Comparison of ENCODE assay signal across 14 cellular contexts in genomic region chr17:82035488-82035887, GRCh38. TPM values are rescaled to one million over a fixed set of nuclear protein-coding genes. Genes with fewer than 3 reads are reported as not detected.
DNase-seq lines count a peak whose midpoint lies in the region; ATAC-seq, FAIRE-seq and TF ChIP-seq lines count a peak whose summit lies in the region.
"Had no signal": no experiment of that assay in that cellular context is flagged by ENCODE, and none has a peak within 500 bp of the region (broad histone marks: within the 10 kb centered on the region; RNA-seq: fewer than 3 reads in every experiment).

No MANE protein-coding gene starts in this region.

- H3K36me3 Mint-ChIP-seq in Calu3 (ENCODE audit: insufficient read depth, unreplicated experiment): peaks cover 30% of the 10 kb centered on the region
- H3K36me3 Mint-ChIP-seq in activated CD8-positive, alpha-beta T cell treated with anti-CD3 and anti-CD28 coated beads, Interleukin-2, amount 10 ng/mL, durations not matched to agents 7 days and 5 days (ENCODE audit: low read depth): peaks cover 18% of the 10 kb centered on the region
- no peaks in the 10 kb centered on the region for H3K36me3 Mint-ChIP-seq in natural killer cell

- peak overlapping the region in 4 of 11 experiments; percentile 1 to 87 (median 56); a peak in 1 of 22 replicates for H3K9ac ChIP-seq in BLaER1 treated with 17β-estradiol and CSF1 and Interleukin-3, amounts not matched to agents 10 nM and 100 nM

- TF ChIP-seq CTCF in Calu3 (IDR thresholded peaks at IDR 0.05; ENCODE audit: unreplicated experiment): no peak
- TF ChIP-seq CTCF in natural killer cell (IDR thresholded peaks at IDR 0.05): no peak
- no peak for TF ChIP-seq CTCF in tibial artery (IDR thresholded peaks at IDR 0.05)

- peak overlapping the region; percentile 90 to 100 (median 99); a peak in 19 of 22 replicates for H3K4me2 ChIP-seq in BLaER1 treated with 17β-estradiol and CSF1 and Interleukin-3, amounts not matched to agents 10 nM and 100 nM

- no peak overlapping the region for H3K4me3 ChIP-seq in BLaER1 treated with 17β-estradiol and CSF1 and Interleukin-3, amounts not matched to agents 10 nM and 100 nM
- no peak overlapping the region for H3K4me3 ChIP-seq in tibial artery
- H3K4me3 ChIP-seq: mucosa of descending colon had no signal

- DNase-seq in Calu3: no peak
- no peak for DNase-seq in activated CD8-positive, alpha-beta T cell treated with anti-CD3 and anti-CD28 coated beads, Interleukin-2, amount 10 ng/mL, durations not matched to agents 7 days and 5 days
- no peak for DNase-seq in natural killer cell
- DNase-seq in urothelium cell line (ENCODE audit: low spot score): no peak
- no peak for DNase-seq in tibial artery
- DNase-seq: activated CD4-positive, CD25-positive, alpha-beta regulatory T cell treated with anti-CD3 and anti-CD28 coated beads, Interleukin-2, amount 50 U/mL, for 72 hours; activated naive CD4-positive, alpha-beta T cell; cerebellar nuclear complex; GF-D8; mucosa of descending colon; NCI-H1105 had no signal

- H3K9me3 Mint-ChIP-seq in Calu3 (ENCODE audit: low read depth, unreplicated experiment) (no peaks in the 10 kb centered on the region), natural killer cell (no peaks in the 10 kb centered on the region)
- H3K9me3 Mint-ChIP-seq in activated CD8-positive, alpha-beta T cell treated with anti-CD3 and anti-CD28 coated beads, Interleukin-2, amount 10 ng/mL, durations not matched to agents 7 days and 5 days (ENCODE audit: insufficient read depth): no peaks in the 10 kb centered on the region

- no peak overlapping the region for H3K27ac ChIP-seq in BLaER1 treated with 17β-estradiol and CSF1 and Interleukin-3, amounts not matched to agents 10 nM and 100 nM
- H3K27ac ChIP-seq in tibial artery: no peak overlapping the region

- H3K27ac Mint-ChIP-seq in Calu3 (ENCODE audit: unreplicated experiment) (no peak overlapping the region), natural killer cell (no peak overlapping the region)
- no peak overlapping the region for H3K27ac Mint-ChIP-seq in activated CD8-positive, alpha-beta T cell treated with anti-CD3 and anti-CD28 coated beads, Interleukin-2, amount 10 ng/mL, durations not matched to agents 7 days and 5 days

- no peak for ATAC-seq in activated CD8-positive, alpha-beta T cell treated with anti-CD3 and anti-CD28 coated beads, Interleukin-2, amount 10 ng/mL, durations not matched to agents 7 days and 5 days
- ATAC-seq in natural killer cell: no peak
- no peak for ATAC-seq in GM19324 (IDR thresholded peaks at IDR 0.05; ENCODE audit: low FRiP score, unreplicated experiment)
- ATAC-seq: mucosa of descending colon, SK-N-SH treated with all-trans-retinoic acid at 6 μM for 48 hours had no signal

- no peak for FAIRE-seq in urothelium cell line (lab: Jason Lieb, UNC)

- H4K20me1 ChIP-seq in BLaER1 treated with 17β-estradiol and CSF1 and Interleukin-3, amounts not matched to agents 10 nM and 100 nM: peaks cover 0 to 45% (median 20%) of the 10 kb centered on the region in 11 experiments; a peak in 16 of 22 replicates

- H3K4me1 Mint-ChIP-seq in Calu3 (ENCODE audit: low read depth, unreplicated experiment): peaks cover 7% of the 10 kb centered on the region
- H3K4me1 Mint-ChIP-seq in activated CD8-positive, alpha-beta T cell treated with anti-CD3 and anti-CD28 coated beads, Interleukin-2, amount 10 ng/mL, durations not matched to agents 7 days and 5 days (ENCODE audit: low read depth): peaks cover 29% of the 10 kb centered on the region
- H3K4me1 Mint-ChIP-seq in natural killer cell: peaks cover 7 to 24% of the 10 kb centered on the region in 2 donors

- BruUV-seq in Calu3 (replicated peaks; lab: Mats Ljungman, UMichigan): no TSS peak

- H3K4me3 Mint-ChIP-seq in Calu3 (ENCODE audit: low read depth, unreplicated experiment) (peak overlapping the region; percentile 86), natural killer cell (peak overlapping the region; percentile 57)
- peak overlapping the region; percentile 36 for H3K4me3 Mint-ChIP-seq in activated CD8-positive, alpha-beta T cell treated with anti-CD3 and anti-CD28 coated beads, Interleukin-2, amount 10 ng/mL, durations not matched to agents 7 days and 5 days

- H3K4me1 ChIP-seq in BLaER1 treated with 17β-estradiol and CSF1 and Interleukin-3, amounts not matched to agents 10 nM and 100 nM: peaks cover 44 to 57% (median 48%) of the 10 kb centered on the region in 10 experiments
- peaks cover 0 to 36% (median 30%) of the 10 kb centered on the region in 4 donors for H3K4me1 ChIP-seq in tibial artery

- intact Hi-C loops in Calu3 (cut with micrococcal nuclease; ENCODE audit: unreplicated experiment): no loop called here
- intact Hi-C loops in natural killer cell (cut with micrococcal nuclease): loop anchor here (5.0 kb wide), 1 partner anchor 73 kb away; the partner anchor contains the start of gene NOTUM
- intact Hi-C loops in tibial artery (cut with DNase I; ENCODE audit: low total_unique reads): loop anchor here (5.0 kb wide), 1 partner anchor 62 kb away; the partner anchor contains the start of gene FASN

- POLR2A ChIA-PET in activated CD8-positive, alpha-beta T cell treated with anti-CD3 and anti-CD28 coated beads, Interleukin-2, amount 10 ng/mL, durations not matched to agents 7 days and 5 days (lab: Charles Lee): interaction anchor here (1.3 kb wide), 1 partner anchor 30 kb away, joined by 3 read pairs; the partner anchor contains the start of gene DUS1L

- H3K9me3 ChIP-seq in BLaER1 treated with 17β-estradiol and CSF1 and Interleukin-3, amounts not matched to agents 10 nM and 100 nM (replicated peaks in 1 of 11): no peaks in the 10 kb centered on the region
- no peaks in the 10 kb centered on the region for H3K9me3 ChIP-seq in tibial artery
- H3K9me3 ChIP-seq: mucosa of descending colon had no signal

- H3K36me3 ChIP-seq in BLaER1 treated with 17β-estradiol and CSF1 and Interleukin-3, amounts not matched to agents 10 nM and 100 nM: peaks cover 0 to 7% (median 0%) of the 10 kb centered on the region in 11 experiments; a peak in 1 of 22 replicates
- H3K36me3 ChIP-seq in tibial artery: peaks cover 0 to 13% (median 8%) of the 10 kb centered on the region in 3 donors

- peaks cover 0 to 20% (median 18%) of the 10 kb centered on the region in 11 experiments; a peak in 19 of 22 replicates for H3K27me3 ChIP-seq in BLaER1 treated with 17β-estradiol and CSF1 and Interleukin-3, amounts not matched to agents 10 nM and 100 nM
- H3K27me3 ChIP-seq in tibial artery: peaks cover 0 to 25% of the 10 kb centered on the region in 2 donors

- H3K27me3 Mint-ChIP-seq in Calu3 (ENCODE audit: unreplicated experiment) (no peaks in the 10 kb centered on the region), natural killer cell (ENCODE audit: low read depth in 2 of 2) (peaks cover 0 to 1% of the 10 kb centered on the region in 2 donors)
- no peaks in the 10 kb centered on the region for H3K27me3 Mint-ChIP-seq in activated CD8-positive, alpha-beta T cell treated with anti-CD3 and anti-CD28 coated beads, Interleukin-2, amount 10 ng/mL, durations not matched to agents 7 days and 5 days (ENCODE audit: low read depth)

- CTCF ChIA-PET in Calu3 (lab: Charles Lee): interaction anchor here (0.6 kb wide), 1 partner anchor 31 kb away, joined by 3 read pairs; no protein-coding TSS in a partner anchor
- CTCF ChIA-PET in activated CD8-positive, alpha-beta T cell treated with anti-CD3 and anti-CD28 coated beads, Interleukin-2, amount 10 ng/mL, durations not matched to agents 7 days and 5 days (lab: Charles Lee): interaction anchor here (0.6 to 1.4 kb wide), 3 partner anchors 71 to 109 kb away, joined by 3 to 4 read pairs (median 3); no protein-coding TSS in a partner anchor

RNA-seq across cellular contexts. Expression of gene DCXR, which starts 2.0 kb away (rescaled TPM):
- 87.8 and 95.3 TPM in 2 replicates for total RNA-seq in Calu3 (2022)
- 100 to 1,000 TPM; 141 TPM for total RNA-seq in activated CD8-positive, alpha-beta T cell treated with anti-CD3 and anti-CD28 coated beads, Interleukin-2, amount 10 ng/mL, durations not matched to agents 7 days and 5 days
- 100 to 1,000 TPM in 2 of 3 donors, 10 to 100 TPM in 1; 93.9 to 171 (median 145) TPM for total RNA-seq in natural killer cell

RNA-seq across cellular contexts. Expression of gene RAC3, which starts 4.0 kb away (rescaled TPM):
- total RNA-seq in Calu3 (2022) (8.0 and 9.3 TPM in 2 replicates), natural killer cell (1 to 10 TPM in 2 of 3 donors, under 1 TPM in 1; 0.61 to 2.2 (median 2.1) TPM)
- 10 to 100 TPM; 12.9 to 13.1 TPM for total RNA-seq in activated CD8-positive, alpha-beta T cell treated with anti-CD3 and anti-CD28 coated beads, Interleukin-2, amount 10 ng/mL, durations not matched to agents 7 days and 5 days

RNA-seq across cellular contexts. Expression of gene LRRC45, which starts 12.4 kb away (rescaled TPM):
- total RNA-seq in Calu3 (2022) (31.2 and 32.6 TPM in 2 replicates), natural killer cell (10 to 100 TPM; 15.9 to 21.6 (median 16.8) TPM)
- 10 to 100 TPM; 58.3 to 58.9 TPM for total RNA-seq in activated CD8-positive, alpha-beta T cell treated with anti-CD3 and anti-CD28 coated beads, Interleukin-2, amount 10 ng/mL, durations not matched to agents 7 days and 5 days

RNA-seq across cellular contexts. Expression of gene CENPX, which starts 12.8 kb away (rescaled TPM):
- 84.4 and 86.9 TPM in 2 replicates for total RNA-seq in Calu3 (2022)
- 10 to 100 TPM; 86.7 to 87.7 TPM for total RNA-seq in activated CD8-positive, alpha-beta T cell treated with anti-CD3 and anti-CD28 coated beads, Interleukin-2, amount 10 ng/mL, durations not matched to agents 7 days and 5 days
- 10 to 100 TPM; 22.8 to 29.6 (median 27.0) TPM for total RNA-seq in natural killer cell

RNA-seq across cellular contexts. Expression of gene RFNG, which starts 16.1 kb away (rescaled TPM):
- total RNA-seq in Calu3 (2022): 26.4 and 33.5 TPM in 2 replicates
- 10 to 100 TPM; 19.4 to 20.8 TPM for total RNA-seq in activated CD8-positive, alpha-beta T cell treated with anti-CD3 and anti-CD28 coated beads, Interleukin-2, amount 10 ng/mL, durations not matched to agents 7 days and 5 days
- total RNA-seq in natural killer cell: 10 to 100 TPM; 22.7 to 26.7 (median 23.2) TPM

Comparison
In these comparisons a context has a peak if more than half of its experiments do, and no peak if none do; other contexts are left out.
1. H3K4me3 Mint-ChIP-seq: peak in every context shown above with its lines; median percentile 86 in Calu3; 57 in natural killer cell; 36 in activated CD8-positive, alpha-beta T cell treated with anti-CD3 and anti-CD28 coated beads, Interleukin-2, amount 10 ng/mL, durations not matched to agents 7 days and 5 days.